1 cellular context compared by ENCODE assay signal in genomic region chr4:173252024-173252935, GRCh38.
TF ChIP-seq lines count a peak whose summit lies in the region.

No MANE protein-coding gene starts in this region.

TF ChIP-seq in GM12878, 131 proteins besides CTCF, POLR2A, EP300 and RAD21 (continued from another document):
- TF ChIP-seq E2F8 (IDR thresholded peaks at IDR 0.05; ENCODE audit: low read depth, partially characterized antibody) (no peak), MAX (IDR thresholded peaks at IDR 0.05; ENCODE audit: low read depth, low read length) (no peak), SUPT20H (IDR thresholded peaks at IDR 0.05; ENCODE audit: borderline replicate concordance, control insufficient read depth, low read depth, low read length) (no peak), POLR2AphosphoS2 (IDR thresholded peaks at IDR 0.05; ENCODE audit: low read depth, low read length) (no peak), CEBPB (IDR thresholded peaks at IDR 0.05; ENCODE audit: borderline replicate concordance in 1 of 2, low read depth in 2 of 2, low read length in 2 of 2) (no peak), BMI1 (IDR thresholded peaks at IDR 0.05; ENCODE audit: borderline replicate concordance) (no peak), STAT3 (IDR thresholded peaks at IDR 0.05; ENCODE audit: low read depth, low read length) (no peak), ZNF274 (IDR thresholded peaks at IDR 0.05; ENCODE audit: insufficient read depth, insufficient read length) (no peak), PML (IDR thresholded peaks at IDR 0.05; ENCODE audit: low read length) (0 out of 2 replicates have a peak, but pooled peaks have one; percentile 30), TCF12 (IDR thresholded peaks at IDR 0.05; ENCODE audit: low read depth, low read length) (peak; percentile 95), GABPA (IDR thresholded peaks at IDR 0.05; ENCODE audit: low read depth) (0 out of 2 replicates have a peak, but pooled peaks have one; percentile 19), ETV6 (conservative IDR thresholded peaks at IDR 0.05 in 1 of 2, IDR thresholded peaks at IDR 0.05 in 1 of 2; ENCODE audit: borderline replicate concordance in 1 of 2, low read depth in 1 of 2) (peak in 1 of 2 experiments; percentile 68; a peak in 2 of 4 replicates), POU2F2 (IDR thresholded peaks at IDR 0.05; ENCODE audit: borderline replicate concordance, low read depth, low read length) (no peak), ATF7 (IDR thresholded peaks at IDR 0.05; ENCODE audit: low read depth) (no peak), NKRF (conservative IDR thresholded peaks at IDR 0.05) (no peak), SREBF2 (IDR thresholded peaks at IDR 0.05; ENCODE audit: low read length) (no peak), FOXM1 (IDR thresholded peaks at IDR 0.05; ENCODE audit: low read depth, low read length) (peak; percentile 79; the same call in 1 of the 2 replicates), ATF2 (IDR thresholded peaks at IDR 0.05; ENCODE audit: low read length) (peak; percentile 69), IKZF1 (conservative IDR thresholded peaks at IDR 0.05) (no peak), SMARCA5 (IDR thresholded peaks at IDR 0.05) (no peak), CHD2 (IDR thresholded peaks at IDR 0.05; ENCODE audit: borderline replicate concordance, low read depth, low read length) (no peak), YY1 (IDR thresholded peaks at IDR 0.05; ENCODE audit: low read depth, low read length) (no peak), WRNIP1 (IDR thresholded peaks at IDR 0.05; ENCODE audit: borderline replicate concordance, low read depth, low read length) (no peak), BACH1 (IDR thresholded peaks at IDR 0.05; ENCODE audit: borderline replicate concordance) (no peak), ZBED1 (IDR thresholded peaks at IDR 0.05; ENCODE audit: borderline replicate concordance) (peak; percentile 71; the same call in 1 of the 2 replicates), HCFC1 (IDR thresholded peaks at IDR 0.05; ENCODE audit: low read length) (no peak), MXI1 (IDR thresholded peaks at IDR 0.05; ENCODE audit: low read depth, low read length) (no peak), MTA3 (IDR thresholded peaks at IDR 0.05; ENCODE audit: borderline replicate concordance, low read length) (no peak), MLLT1 (IDR thresholded peaks at IDR 0.05) (no peak), DPF2 (IDR thresholded peaks at IDR 0.05) (no peak), RELB (IDR thresholded peaks at IDR 0.05; ENCODE audit: low read depth) (no peak), SP1 (IDR thresholded peaks at IDR 0.05; ENCODE audit: low read depth, low read length) (no peak), SMC3 (IDR thresholded peaks at IDR 0.05; ENCODE audit: borderline replicate concordance, low read length) (no peak), SIN3A (IDR thresholded peaks at IDR 0.05; ENCODE audit: low read depth, low read length) (no peak), POLR2AphosphoS5 (IDR thresholded peaks at IDR 0.05; ENCODE audit: low read length) (no peak), USF1 (IDR thresholded peaks at IDR 0.05; ENCODE audit: borderline replicate concordance, extremely low read length, insufficient read depth, low read depth, low read length) (no peak), KAT2A (conservative IDR thresholded peaks at IDR 0.05; ENCODE audit: control insufficient read depth, low read depth, low read length) (no peak), IRF5 (IDR thresholded peaks at IDR 0.05; ENCODE audit: borderline replicate concordance) (no peak), PAX5 (IDR thresholded peaks at IDR 0.05; ENCODE audit: borderline replicate concordance, low read depth, low read length) (peak; percentile 71; the same call in 1 of the 2 replicates)
TF ChIP-seq in GM12878: peak in this region for 22.
